Comparison of ENCODE assay signal across 22 cellular contexts in genomic region chr10:97887399-97887798, GRCh38. TPM values are rescaled to one million over a fixed set of nuclear protein-coding genes. Genes with fewer than 3 reads are reported as not detected.
DNase-seq lines count a peak whose midpoint lies in the region; ATAC-seq, FAIRE-seq and TF ChIP-seq lines count a peak whose summit lies in the region.
"Had no signal": no experiment of that assay in that cellular context is flagged by ENCODE, and none has a peak within 500 bp of the region (broad histone marks: within the 10 kb centered on the region; RNA-seq: fewer than 3 reads in every experiment).

No MANE protein-coding gene starts in this region.

- no peak overlapping the region for H2AFZ ChIP-seq in PC-3 (ENCODE audit: low read length)

- H3K36me3 ChIP-seq in PC-3 (ENCODE audit: low read depth, low read length) (no peaks in the 10 kb centered on the region), iPS-15b (ENCODE audit: control insufficient read depth, insufficient read depth, low read length) (no peaks in the 10 kb centered on the region), kidney (ENCODE audit: control insufficient read depth in 1 of 2, insufficient read depth in 2 of 2, low read length in 2 of 2) (no peaks in the 10 kb centered on the region)
- H3K36me3 ChIP-seq: MG63, SJSA1 had no signal

- peaks cover 8% of the 10 kb centered on the region for H3K36me3 Mint-ChIP-seq in stimulated activated effector memory CD8-positive, alpha-beta T cell treated with anti-CD3 and anti-CD28 coated beads, Interleukin-12 subunit alpha, Interleukin-12 subunit beta, amount 100 ng/mL, for 72 hours
- no peaks in the 10 kb centered on the region for H3K36me3 Mint-ChIP-seq in activated CD8-positive, alpha-beta T cell treated with anti-CD3 and anti-CD28 coated beads, Interleukin-2, amount 10 ng/mL, durations not matched to agents 7 days and 5 days (ENCODE audit: low read depth)

- peaks cover 35% of the 10 kb centered on the region for H3K4me1 ChIP-seq in PC-3 (ENCODE audit: insufficient read depth, low read length)
- H3K4me1 ChIP-seq in iPS-15b (ENCODE audit: control insufficient read depth, insufficient read depth, low read length), result peaks cover 15% of the 10 kb centered on the region
- peaks cover under 1 to 4% of the 10 kb centered on the region in 2 donors for H3K4me1 ChIP-seq in kidney (ENCODE audit: control insufficient read depth in 1 of 2, insufficient read depth in 1 of 2, low read depth in 1 of 2, low read length in 2 of 2)

- H3K4me3 Mint-ChIP-seq in stimulated activated effector memory CD8-positive, alpha-beta T cell treated with anti-CD3 and anti-CD28 coated beads, Interleukin-12 subunit alpha, Interleukin-12 subunit beta, amount 100 ng/mL, for 72 hours, result no peak overlapping the region
- H3K4me3 Mint-ChIP-seq in activated CD8-positive, alpha-beta T cell treated with anti-CD3 and anti-CD28 coated beads, Interleukin-2, amount 10 ng/mL, durations not matched to agents 7 days and 5 days, result no peak overlapping the region

- H3K9me3 Mint-ChIP-seq in stimulated activated effector memory CD8-positive, alpha-beta T cell treated with anti-CD3 and anti-CD28 coated beads, Interleukin-12 subunit alpha, Interleukin-12 subunit beta, amount 100 ng/mL, for 72 hours, result no peaks in the 10 kb centered on the region
- H3K9me3 Mint-ChIP-seq in activated CD8-positive, alpha-beta T cell treated with anti-CD3 and anti-CD28 coated beads, Interleukin-2, amount 10 ng/mL, durations not matched to agents 7 days and 5 days (ENCODE audit: insufficient read depth), result no peaks in the 10 kb centered on the region

- H3K27ac ChIP-seq in PC-3 (ENCODE audit: low read length) (no peak overlapping the region), kidney (ENCODE audit: low read depth in 2 of 2, low read length in 2 of 2) (no peak overlapping the region)
- H3K27ac ChIP-seq: C4-2B, KMS-11, SJSA1 had no signal

- peaks cover 45% of the 10 kb centered on the region for H3K4me1 Mint-ChIP-seq in stimulated activated effector memory CD8-positive, alpha-beta T cell treated with anti-CD3 and anti-CD28 coated beads, Interleukin-12 subunit alpha, Interleukin-12 subunit beta, amount 100 ng/mL, for 72 hours
- peaks cover 2% of the 10 kb centered on the region for H3K4me1 Mint-ChIP-seq in activated CD8-positive, alpha-beta T cell treated with anti-CD3 and anti-CD28 coated beads, Interleukin-2, amount 10 ng/mL, durations not matched to agents 7 days and 5 days (ENCODE audit: low read depth)

- H3K27me3 ChIP-seq in PC-3 (ENCODE audit: low read length) (no peaks in the 10 kb centered on the region), iPS-15b (ENCODE audit: control insufficient read depth, insufficient read depth, low read length) (no peaks in the 10 kb centered on the region)
- H3K27me3 ChIP-seq: MG63, SJSA1 had no signal

- POLR2A ChIA-PET in PC-3 (lab: Charles Lee; ENCODE audit: unreplicated experiment), result no interaction called here
- POLR2A ChIA-PET in activated CD8-positive, alpha-beta T cell treated with anti-CD3 and anti-CD28 coated beads, Interleukin-2, amount 10 ng/mL, durations not matched to agents 7 days and 5 days (lab: Charles Lee), result no interaction called here

- H3K4me3 ChIP-seq in PC-3 (ENCODE audit: low read length), result no peak overlapping the region
- no peak overlapping the region for H3K4me3 ChIP-seq in iPS-15b (ENCODE audit: low read depth, low read length)
- H3K4me3 ChIP-seq in kidney (ENCODE audit: low read length in 2 of 2), result no peak overlapping the region
- H3K4me3 ChIP-seq: MG63, SJSA1 had no signal

- peak overlapping the region; percentile 50 for H3K27ac Mint-ChIP-seq in stimulated activated effector memory CD8-positive, alpha-beta T cell treated with anti-CD3 and anti-CD28 coated beads, Interleukin-12 subunit alpha, Interleukin-12 subunit beta, amount 100 ng/mL, for 72 hours
- H3K27ac Mint-ChIP-seq in activated CD8-positive, alpha-beta T cell treated with anti-CD3 and anti-CD28 coated beads, Interleukin-2, amount 10 ng/mL, durations not matched to agents 7 days and 5 days, result no peak overlapping the region

- H3K79me2 ChIP-seq in PC-3 (ENCODE audit: low read length), result no peaks in the 10 kb centered on the region

- no peak for FAIRE-seq in kidney (lab: Jason Lieb, UNC)
- FAIRE-seq: GM19239, HepG2 had no signal

- intact Hi-C loops in Right ventricle myocardium superior (cut with DNase I) (no loop called here), cardiac septum (cut with DNase I) (no loop called here), PC-3 (cut with micrococcal nuclease) (no loop called here), kidney (cut with DNase I) (no loop called here)

- CTCF ChIA-PET in PC-3 (lab: Charles Lee), result no interaction called here
- CTCF ChIA-PET in activated CD8-positive, alpha-beta T cell treated with anti-CD3 and anti-CD28 coated beads, Interleukin-2, amount 10 ng/mL, durations not matched to agents 7 days and 5 days (lab: Charles Lee), result interaction anchor here (0.9 kb wide), 1 partner anchor 17 kb away, joined by 3 read pairs; no protein-coding TSS in a partner anchor

- H3K4me2 ChIP-seq in PC-3 (ENCODE audit: low read length), result no peak overlapping the region
- H3K4me2 ChIP-seq: KMS-11 had no signal

- DNase-seq in Right ventricle myocardium superior (peak; percentile 15), cardiac septum (ENCODE audit: low spot score) (no peak), PC-3 (peak; percentile 27), kidney (no peak)
- no peak for DNase-seq in stimulated activated effector memory CD8-positive, alpha-beta T cell treated with anti-CD3 and anti-CD28 coated beads, Interleukin-12 subunit alpha, Interleukin-12 subunit beta, amount 100 ng/mL, for 72 hours (ENCODE audit: low spot score in 2 of 2)
- no peak for DNase-seq in activated CD8-positive, alpha-beta T cell treated with anti-CD3 and anti-CD28 coated beads, Interleukin-2, amount 10 ng/mL, durations not matched to agents 7 days and 5 days
- DNase-seq in effector CD8-positive, alpha-beta T cell (lab: John Stamatoyannopoulos, UW), result no peak
- DNase-seq: DMS 273 treated with DMSO at 0.1 percent for 48 hours, HCEC 1CT, MG63, NCI-H1105 treated with DMSO at 0.1 percent for 48 hours, NCI-H1694 treated with DMSO at 0.1 percent for 48 hours, NCI-H2107, NCI-H2227 treated with DMSO at 0.1 percent for 48 hours, NCI-H524, RPMI8226 had no signal

- no peak overlapping the region for H3K9ac ChIP-seq in PC-3 (ENCODE audit: low read length)
- peak overlapping the region; percentile 60 for H3K9ac ChIP-seq in iPS-15b (ENCODE audit: low read depth, low read length)
- H3K9ac ChIP-seq in kidney (ENCODE audit: low read length in 2 of 2), result no peak overlapping the region
- H3K9ac ChIP-seq: KMS-11 had no signal

- TF ChIP-seq CTCF in PC-3 (conservative IDR thresholded peaks at IDR 0.05; ENCODE audit: low read depth, low read length) (no peak), kidney (IDR thresholded peaks at IDR 0.05; ENCODE audit: borderline replicate concordance, extremely low read depth, insufficient read depth) (no peak)

- no peaks in the 10 kb centered on the region for H3K9me2 ChIP-seq in PC-3 (replicated peaks; ENCODE audit: low read length)

- no peaks in the 10 kb centered on the region for H3F3A ChIP-seq in PC-3 (ENCODE audit: low read length, unreplicated experiment)

- BruUV-seq in PC-3 (replicated peaks; lab: Mats Ljungman, UMichigan), result no TSS peak

- H3K27me3 Mint-ChIP-seq in activated CD8-positive, alpha-beta T cell treated with anti-CD3 and anti-CD28 coated beads, Interleukin-2, amount 10 ng/mL, durations not matched to agents 7 days and 5 days (ENCODE audit: low read depth), result peaks cover 4% of the 10 kb centered on the region

- H3K9me3 ChIP-seq in PC-3 (ENCODE audit: low read length), result no peaks in the 10 kb centered on the region
- H3K9me3 ChIP-seq in iPS-15b (ENCODE audit: control insufficient read depth, insufficient read depth, low read length), result no peaks in the 10 kb centered on the region
- H3K9me3 ChIP-seq in kidney (ENCODE audit: control insufficient read depth in 1 of 2, low read length in 2 of 2), result no peaks in the 10 kb centered on the region
- H3K9me3 ChIP-seq: MG63, SJSA1 had no signal

- H4K20me1 ChIP-seq in PC-3 (ENCODE audit: low read length), result no peaks in the 10 kb centered on the region

- ATAC-seq in Right ventricle myocardium superior (ENCODE audit: poor library complexity), result no peak
- no peak for ATAC-seq in PC-3
- ATAC-seq in stimulated activated effector memory CD8-positive, alpha-beta T cell treated with anti-CD3 and anti-CD28 coated beads, Interleukin-12 subunit alpha, Interleukin-12 subunit beta, amount 100 ng/mL, for 72 hours, result no peak
- no peak for ATAC-seq in activated CD8-positive, alpha-beta T cell treated with anti-CD3 and anti-CD28 coated beads, Interleukin-2, amount 10 ng/mL, durations not matched to agents 7 days and 5 days
- ATAC-seq: HepG2 had no signal

RNA-seq across cellular contexts. Expression of gene GOLGA7B, which starts 37.8 kb away (rescaled TPM):
- total RNA-seq in Right ventricle myocardium superior, result 0.11 TPM
- 0.54 TPM for total RNA-seq in cardiac septum
- 0.26 and 0.29 TPM in 2 replicates for total RNA-seq in PC-3 (2014; rRNA removed)
- total RNA-seq in kidney, result 0.50 TPM
- not detected for polyA plus RNA-seq in kidney (ENCODE audit: insufficient read depth, low read depth, low replicate concordance)
- 10 to 100 TPM; 10.4 to 11.0 TPM for total RNA-seq in activated CD8-positive, alpha-beta T cell treated with anti-CD3 and anti-CD28 coated beads, Interleukin-2, amount 10 ng/mL, durations not matched to agents 7 days and 5 days
- total RNA-seq: HepG2 had no signal
- polyA plus RNA-seq: HepG2 had no signal

Comparison
In these comparisons a context has a peak if more than half of its experiments do, and no peak if none do; other contexts are left out.
1. DNase-seq: peak in Right ventricle myocardium superior (single experiment) and PC-3 (single experiment); none in cardiac septum (single experiment), stimulated activated effector memory CD8-positive, alpha-beta T cell treated with anti-CD3 and anti-CD28 coated beads, Interleukin-12 subunit alpha, Interleukin-12 subunit beta, amount 100 ng/mL, for 72 hours (0 of 2), kidney (single experiment), activated CD8-positive, alpha-beta T cell treated with anti-CD3 and anti-CD28 coated beads, Interleukin-2, amount 10 ng/mL, durations not matched to agents 7 days and 5 days (single experiment) and effector CD8-positive, alpha-beta T cell (single experiment).